34 cellular contexts compared by ENCODE assay signal in genomic region chr5:143934821-143935220, GRCh38.
"Had no signal": no experiment of that assay in that cellular context is flagged by ENCODE, and none has a peak within 500 bp of the region (broad histone marks: within the 10 kb centered on the region; RNA-seq: fewer than 3 reads in every experiment).

No MANE protein-coding gene starts in this region.

- H3K4me3 ChIP-seq: MG63 had no signal

- H3K27me3 ChIP-seq: MG63 had no signal

- DNase-seq: Karpas-422, Kasumi-1, MG63, MM.1S, MV-4-11, NCI-H1048, NCI-H1092, NCI-H1092 treated with DMSO at 0.1 percent for 48 hours, NCI-H1105, NCI-H1105 treated with DMSO at 0.1 percent for 48 hours, NCI-H1417, NCI-H1417 treated with DMSO at 0.1 percent for 48 hours, NCI-H1436, NCI-H1436 treated with DMSO at 0.1 percent for 48 hours, NCI-H146, NCI-H1694, NCI-H1694 treated with DMSO at 0.1 percent for 48 hours, NCI-H187, NCI-H187 treated with DMSO at 0.1 percent for 48 hours, NCI-H1930, NCI-H2029, NCI-H2029 treated with DMSO at 0.1 percent for 48 hours, NCI-H2081, NCI-H2081 treated with DMSO at 0.1 percent for 48 hours, NCI-H2107, NCI-H2171, NCI-H2171 treated with DMSO at 0.1 percent for 48 hours, NCI-H2227 treated with DMSO at 0.1 percent for 48 hours, NCI-H226, NCI-H345, NCI-H446, NCI-H446 treated with DMSO at 0.1 percent for 48 hours, NCI-H510A, NCI-H510A treated with DMSO at 0.1 percent for 48 hours had no signal

- H3K36me3 ChIP-seq: MG63 had no signal
